1 cellular context compared by ENCODE assay signal in the genomic region with DNA sequence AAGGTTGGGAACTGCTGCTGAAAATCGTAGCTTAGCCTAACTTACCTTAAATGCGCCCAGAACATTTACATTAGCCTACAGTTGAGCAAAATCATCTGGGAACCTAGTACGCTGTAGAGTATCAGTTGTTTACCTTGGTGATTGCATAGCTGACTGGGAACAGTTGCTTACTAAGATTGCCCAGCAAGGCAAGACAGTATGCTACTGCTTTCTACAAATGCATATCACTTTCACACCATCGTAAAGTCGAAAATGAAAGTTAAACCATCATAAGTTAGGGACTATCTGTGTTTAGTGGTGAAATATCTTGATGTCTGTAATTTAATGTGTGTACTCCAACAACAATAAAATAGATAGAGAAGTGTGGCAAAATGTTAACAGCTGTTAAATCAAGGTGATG.
TF ChIP-seq lines count a peak whose summit lies in the region.

No MANE protein-coding gene starts in this region.

TF ChIP-seq in GM23338, 12 proteins besides CTCF, POLR2A, EP300 and RAD21 (continued from another document):
- TF ChIP-seq, protein P1, sequence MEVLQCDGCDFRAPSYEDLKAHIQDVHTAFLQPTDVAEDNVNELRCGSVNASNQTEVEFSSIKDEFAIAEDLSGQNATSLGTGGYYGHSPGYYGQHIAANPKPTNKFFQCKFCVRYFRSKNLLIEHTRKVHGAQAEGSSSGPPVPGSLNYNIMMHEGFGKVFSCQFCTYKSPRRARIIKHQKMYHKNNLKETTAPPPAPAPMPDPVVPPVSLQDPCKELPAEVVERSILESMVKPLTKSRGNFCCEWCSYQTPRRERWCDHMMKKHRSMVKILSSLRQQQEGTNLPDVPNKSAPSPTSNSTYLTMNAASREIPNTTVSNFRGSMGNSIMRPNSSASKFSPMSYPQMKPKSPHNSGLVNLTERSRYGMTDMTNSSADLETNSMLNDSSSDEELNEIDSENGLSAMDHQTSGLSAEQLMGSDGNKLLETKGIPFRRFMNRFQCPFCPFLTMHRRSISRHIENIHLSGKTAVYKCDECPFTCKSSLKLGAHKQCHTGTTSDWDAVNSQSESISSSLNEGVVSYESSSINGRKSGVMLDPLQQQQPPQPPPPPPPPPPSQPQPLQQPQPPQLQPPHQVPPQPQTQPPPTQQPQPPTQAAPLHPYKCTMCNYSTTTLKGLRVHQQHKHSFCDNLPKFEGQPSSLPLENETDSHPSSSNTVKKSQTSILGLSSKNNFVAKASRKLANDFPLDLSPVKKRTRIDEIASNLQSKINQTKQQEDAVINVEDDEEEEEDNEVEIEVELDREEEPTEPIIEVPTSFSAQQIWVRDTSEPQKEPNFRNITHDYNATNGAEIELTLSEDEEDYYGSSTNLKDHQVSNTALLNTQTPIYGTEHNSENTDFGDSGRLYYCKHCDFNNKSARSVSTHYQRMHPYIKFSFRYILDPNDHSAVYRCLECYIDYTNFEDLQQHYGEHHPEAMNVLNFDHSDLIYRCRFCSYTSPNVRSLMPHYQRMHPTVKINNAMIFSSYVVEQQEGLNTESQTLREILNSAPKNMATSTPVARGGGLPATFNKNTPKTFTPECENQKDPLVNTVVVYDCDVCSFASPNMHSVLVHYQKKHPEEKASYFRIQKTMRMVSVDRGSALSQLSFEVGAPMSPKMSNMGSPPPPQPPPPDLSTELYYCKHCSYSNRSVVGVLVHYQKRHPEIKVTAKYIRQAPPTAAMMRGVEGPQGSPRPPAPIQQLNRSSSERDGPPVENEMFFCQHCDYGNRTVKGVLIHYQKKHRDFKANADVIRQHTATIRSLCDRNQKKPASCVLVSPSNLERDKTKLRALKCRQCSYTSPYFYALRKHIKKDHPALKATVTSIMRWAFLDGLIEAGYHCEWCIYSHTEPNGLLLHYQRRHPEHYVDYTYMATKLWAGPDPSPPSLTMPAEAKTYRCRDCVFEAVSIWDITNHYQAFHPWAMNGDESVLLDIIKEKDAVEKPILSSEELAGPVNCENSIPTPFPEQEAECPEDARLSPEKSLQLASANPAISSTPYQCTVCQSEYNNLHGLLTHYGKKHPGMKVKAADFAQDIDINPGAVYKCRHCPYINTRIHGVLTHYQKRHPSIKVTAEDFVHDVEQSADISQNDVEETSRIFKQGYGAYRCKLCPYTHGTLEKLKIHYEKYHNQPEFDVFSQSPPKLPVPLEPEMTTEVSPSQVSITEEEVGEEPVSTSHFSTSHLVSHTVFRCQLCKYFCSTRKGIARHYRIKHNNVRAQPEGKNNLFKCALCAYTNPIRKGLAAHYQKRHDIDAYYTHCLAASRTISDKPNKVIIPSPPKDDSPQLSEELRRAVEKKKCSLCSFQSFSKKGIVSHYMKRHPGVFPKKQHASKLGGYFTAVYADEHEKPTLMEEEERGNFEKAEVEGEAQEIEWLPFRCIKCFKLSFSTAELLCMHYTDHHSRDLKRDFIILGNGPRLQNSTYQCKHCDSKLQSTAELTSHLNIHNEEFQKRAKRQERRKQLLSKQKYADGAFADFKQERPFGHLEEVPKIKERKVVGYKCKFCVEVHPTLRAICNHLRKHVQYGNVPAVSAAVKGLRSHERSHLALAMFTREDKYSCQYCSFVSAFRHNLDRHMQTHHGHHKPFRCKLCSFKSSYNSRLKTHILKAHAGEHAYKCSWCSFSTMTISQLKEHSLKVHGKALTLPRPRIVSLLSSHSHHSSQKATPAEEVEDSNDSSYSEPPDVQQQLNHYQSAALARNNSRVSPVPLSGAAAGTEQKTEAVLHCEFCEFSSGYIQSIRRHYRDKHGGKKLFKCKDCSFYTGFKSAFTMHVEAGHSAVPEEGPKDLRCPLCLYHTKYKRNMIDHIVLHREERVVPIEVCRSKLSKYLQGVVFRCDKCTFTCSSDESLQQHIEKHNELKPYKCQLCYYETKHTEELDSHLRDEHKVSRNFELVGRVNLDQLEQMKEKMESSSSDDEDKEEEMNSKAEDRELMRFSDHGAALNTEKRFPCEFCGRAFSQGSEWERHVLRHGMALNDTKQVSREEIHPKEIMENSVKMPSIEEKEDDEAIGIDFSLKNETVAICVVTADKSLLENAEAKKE (CRISPR knock-in tag; IDR thresholded peaks at IDR 0.05) = no peak
- TF ChIP-seq, protein P2, sequence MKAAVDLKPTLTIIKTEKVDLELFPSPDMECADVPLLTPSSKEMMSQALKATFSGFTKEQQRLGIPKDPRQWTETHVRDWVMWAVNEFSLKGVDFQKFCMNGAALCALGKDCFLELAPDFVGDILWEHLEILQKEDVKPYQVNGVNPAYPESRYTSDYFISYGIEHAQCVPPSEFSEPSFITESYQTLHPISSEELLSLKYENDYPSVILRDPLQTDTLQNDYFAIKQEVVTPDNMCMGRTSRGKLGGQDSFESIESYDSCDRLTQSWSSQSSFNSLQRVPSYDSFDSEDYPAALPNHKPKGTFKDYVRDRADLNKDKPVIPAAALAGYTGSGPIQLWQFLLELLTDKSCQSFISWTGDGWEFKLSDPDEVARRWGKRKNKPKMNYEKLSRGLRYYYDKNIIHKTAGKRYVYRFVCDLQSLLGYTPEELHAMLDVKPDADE (IDR thresholded peaks at IDR 0.05) = no peak
- TF ChIP-seq STAT1 (IDR thresholded peaks at IDR 0.05; ENCODE audit: unreplicated experiment) (no peak), ZNF114 (CRISPR knock-in tag; IDR thresholded peaks at IDR 0.05) (no peak), CREB1 (CRISPR knock-in tag; IDR thresholded peaks at IDR 0.05; ENCODE audit: low read depth) (no peak), NANOG (IDR thresholded peaks at IDR 0.05; ENCODE audit: borderline replicate concordance) (no peak)
